In the genomic region with DNA sequence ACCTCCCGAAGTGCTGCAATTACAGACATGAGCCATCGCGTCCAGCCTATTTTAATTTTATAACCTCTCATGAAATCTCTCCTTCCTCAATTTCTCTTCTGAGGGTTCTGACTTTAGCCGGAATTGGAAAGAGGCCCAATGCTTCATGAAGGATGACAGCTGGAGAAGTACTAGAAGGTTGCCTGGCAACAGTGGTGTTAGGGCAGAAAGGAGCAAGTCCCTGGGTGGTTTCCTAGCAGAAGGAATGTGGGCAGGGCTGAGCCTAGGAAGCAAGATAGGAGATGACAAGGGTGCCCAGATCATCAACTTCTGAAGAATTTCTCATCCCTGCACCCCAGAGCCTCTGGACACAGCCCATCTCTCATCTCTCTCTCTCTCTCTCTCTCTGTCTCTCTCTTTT, we compare ENCODE assay signal across 18 cellular contexts. TPM values are rescaled to one million over a fixed set of nuclear protein-coding genes. Genes with fewer than 3 reads are reported as not detected.
A peak's percentile ranks its signal among the peaks of the same experiment; 100 is the strongest.
DNase-seq lines count a peak whose midpoint lies in the region; ATAC-seq, FAIRE-seq and TF ChIP-seq lines count a peak whose summit lies in the region.
"Had no signal": no experiment of that assay in that cellular context is flagged by ENCODE, and none has a peak within 500 bp of the region (broad histone marks: within the 10 kb centered on the region; RNA-seq: fewer than 3 reads in every experiment).

No MANE protein-coding gene starts in this region.

- POLR2A ChIA-PET in activated CD4-positive, alpha-beta T cell treated with anti-CD3 and anti-CD28 coated beads for 36 hours (lab: Charles Lee) = no interaction called here

- DNase-seq in CD14-positive monocyte (ENCODE audit: low spot score) = no peak
- DNase-seq in HCEC 1CT = peak; percentile 41
- DNase-seq in RCC 7860 (ENCODE audit: low spot score) = peak; percentile 52
- DNase-seq in fibroblast of the aortic adventitia (ENCODE audit: low read depth) = peak; percentile 66
- no peak for DNase-seq in stimulated activated naive CD4-positive, alpha-beta T cell (lab: John Stamatoyannopoulos, UW)
- no peak for DNase-seq in activated CD4-positive, alpha-beta T cell treated with anti-CD3 and anti-CD28 coated beads for 36 hours
- DNase-seq in activated effector memory CD4-positive, alpha-beta T cell treated with Interleukin-2 at 50 U/mL for 16 hours = no peak
- DNase-seq: activated CD4-positive, alpha-beta T cell treated with anti-CD3 and anti-CD28 coated beads, Interleukin-2, amount 50 U/mL, for 4 hours; effector memory CD8-positive, alpha-beta T cell; glutamatergic neuron; H9; left cardiac atrium; MM.1S; right lobe of liver; stimulated activated naive CD8-positive, alpha-beta T cell treated with anti-CD3 and anti-CD28 coated beads, Interleukin-15, Interleukin-2, amounts not matched to agents 100 U/mL and 50 U/mL, for 24 hours had no signal

- peaks cover 73% of the 10 kb centered on the region for H3K4me1 Mint-ChIP-seq in CD14-positive monocyte
- H3K4me1 Mint-ChIP-seq in activated CD4-positive, alpha-beta T cell treated with anti-CD3 and anti-CD28 coated beads for 36 hours = peaks cover 4% of the 10 kb centered on the region
- H3K4me1 Mint-ChIP-seq: nephron had no signal

- H3K4me3 ChIP-seq in fibroblast of the aortic adventitia (ENCODE audit: low read depth, low read length) = no peak overlapping the region
- H3K4me3 ChIP-seq: BLaER1, right lobe of liver had no signal

- intact Hi-C loops in CD14-positive monocyte (cut with micrococcal nuclease) = no loop called here
- intact Hi-C loops in activated CD4-positive, alpha-beta T cell treated with anti-CD3 and anti-CD28 coated beads for 36 hours (cut with DNase I, micrococcal nuclease) = no loop called here

- TF ChIP-seq CTCF in CD14-positive monocyte (IDR thresholded peaks at IDR 0.05) (no peak), fibroblast of the aortic adventitia (IDR thresholded peaks at IDR 0.05; ENCODE audit: insufficient read depth, low read length) (no peak)

- CTCF ChIA-PET in activated CD4-positive, alpha-beta T cell treated with anti-CD3 and anti-CD28 coated beads for 36 hours (lab: Charles Lee) = interaction anchor here (0.9 to 2.6 kb wide), 2 partner anchors 12 to 224 kb away, joined by 3 to 14 read pairs; no protein-coding TSS in a partner anchor

- peak overlapping the region in 6 of 7 donors; percentile 96 to 100 (median 99) for H3K27ac Mint-ChIP-seq in CD14-positive monocyte
- no peak overlapping the region for H3K27ac Mint-ChIP-seq in activated CD4-positive, alpha-beta T cell treated with anti-CD3 and anti-CD28 coated beads for 36 hours
- H3K27ac Mint-ChIP-seq: effector memory CD8-positive, alpha-beta T cell; nephron had no signal

- peaks cover 11 to 16% (median 12%) of the 10 kb centered on the region in 3 donors for H3K27me3 Mint-ChIP-seq in CD14-positive monocyte (ENCODE audit: low read depth in 3 of 3)
- peaks cover 28% of the 10 kb centered on the region for H3K27me3 Mint-ChIP-seq in activated CD4-positive, alpha-beta T cell treated with anti-CD3 and anti-CD28 coated beads for 36 hours

- no peak for FAIRE-seq in RCC 7860 (lab: Jason Lieb, UNC)

- no peak for ATAC-seq in activated CD4-positive, alpha-beta T cell treated with anti-CD3 and anti-CD28 coated beads for 36 hours
- no peak for ATAC-seq in HG03280 (IDR thresholded peaks at IDR 0.05; ENCODE audit: unreplicated experiment)
- ATAC-seq: effector memory CD8-positive, alpha-beta T cell; left cardiac atrium; right lobe of liver; stimulated activated naive CD8-positive, alpha-beta T cell treated with anti-CD3 and anti-CD28 coated beads, Interleukin-15, Interleukin-2, amounts not matched to agents 100 U/mL and 50 U/mL, for 24 hours had no signal

- H3K36me3 Mint-ChIP-seq in CD14-positive monocyte = peaks cover 0 to 6% of the 10 kb centered on the region in 2 donors
- no peaks in the 10 kb centered on the region for H3K36me3 Mint-ChIP-seq in activated CD4-positive, alpha-beta T cell treated with anti-CD3 and anti-CD28 coated beads for 36 hours (ENCODE audit: low read depth)

- H3K9me3 Mint-ChIP-seq in CD14-positive monocyte = peaks cover 2 to 14% (median 11%) of the 10 kb centered on the region in 7 donors
- H3K9me3 Mint-ChIP-seq in activated CD4-positive, alpha-beta T cell treated with anti-CD3 and anti-CD28 coated beads for 36 hours (ENCODE audit: low read depth) = no peaks in the 10 kb centered on the region
- H3K9me3 Mint-ChIP-seq: effector memory CD8-positive, alpha-beta T cell; nephron had no signal

- H3K4me3 Mint-ChIP-seq in CD14-positive monocyte = no peak overlapping the region
- no peak overlapping the region for H3K4me3 Mint-ChIP-seq in activated CD4-positive, alpha-beta T cell treated with anti-CD3 and anti-CD28 coated beads for 36 hours
- H3K4me3 Mint-ChIP-seq: effector memory CD8-positive, alpha-beta T cell; H9; nephron had no signal

RNA-seq across cellular contexts. Expression of a gene that starts 25.8 kb away (rescaled TPM):
- polyA plus RNA-seq in CD14-positive monocyte = under 1 TPM in 1 of 2 donors, not detected in 1; 0.18 TPM
- total RNA-seq in fibroblast of the aortic adventitia (ENCODE audit: low replicate concordance) = 1.1 TPM in 1 of 2 replicates, not detected in the other
- total RNA-seq in activated CD4-positive, alpha-beta T cell treated with anti-CD3 and anti-CD28 coated beads for 36 hours = not detected
- total RNA-seq: right lobe of liver had no signal

RNA-seq across cellular contexts. Expression of a gene that starts 46.4 kb away (rescaled TPM):
- polyA plus RNA-seq in CD14-positive monocyte = 100 to 1,000 TPM in 1 of 2 donors, 1 to 10 TPM in 1; 3.7 to 137 TPM
- not detected in 2 replicates for total RNA-seq in fibroblast of the aortic adventitia (ENCODE audit: low replicate concordance)
- total RNA-seq in activated CD4-positive, alpha-beta T cell treated with anti-CD3 and anti-CD28 coated beads for 36 hours = not detected
- total RNA-seq: H9 had no signal

RNA-seq across cellular contexts. Expression of a gene that starts 54.5 kb away (rescaled TPM):
- polyA plus RNA-seq in CD14-positive monocyte = not detected
- 0.41 and 0.45 TPM in 2 replicates for total RNA-seq in fibroblast of the aortic adventitia (ENCODE audit: low replicate concordance)
- not detected for total RNA-seq in activated CD4-positive, alpha-beta T cell treated with anti-CD3 and anti-CD28 coated beads for 36 hours

Comparison
In these comparisons a context has a peak if more than half of its experiments do, and no peak if none do; other contexts are left out.
1. DNase-seq: peak in HCEC 1CT (single experiment), RCC 7860 (single experiment) and fibroblast of the aortic adventitia (single experiment); none in CD14-positive monocyte (single experiment), stimulated activated naive CD4-positive, alpha-beta T cell (0 of 6), activated CD4-positive, alpha-beta T cell treated with anti-CD3 and anti-CD28 coated beads for 36 hours (single experiment) and activated effector memory CD4-positive, alpha-beta T cell treated with Interleukin-2 at 50 U/mL for 16 hours (single experiment).